7 cellular contexts compared by ENCODE assay signal in genomic region chr12:112527501-112527900, GRCh38.
"Had no signal": no experiment of that assay in that cellular context is flagged by ENCODE, and none has a peak within 500 bp of the region (broad histone marks: within the 10 kb centered on the region; RNA-seq: fewer than 3 reads in every experiment).

No MANE protein-coding gene starts in this region.

- ATAC-seq: HepG2 had no signal

- DNase-seq: IMR-90, KBM-7, KG1 had no signal

- H3K27ac ChIP-seq: HL-60 had no signal

- H3K27ac Mint-ChIP-seq: IgD-negative memory B cell had no signal

- H3K9me3 Mint-ChIP-seq: IgD-negative memory B cell had no signal

- H3K4me1 Mint-ChIP-seq: IgD-negative memory B cell had no signal

- FAIRE-seq: HepG2, HTR-8/SVneo had no signal
